4 cellular contexts compared by ENCODE assay signal in the genomic region with DNA sequence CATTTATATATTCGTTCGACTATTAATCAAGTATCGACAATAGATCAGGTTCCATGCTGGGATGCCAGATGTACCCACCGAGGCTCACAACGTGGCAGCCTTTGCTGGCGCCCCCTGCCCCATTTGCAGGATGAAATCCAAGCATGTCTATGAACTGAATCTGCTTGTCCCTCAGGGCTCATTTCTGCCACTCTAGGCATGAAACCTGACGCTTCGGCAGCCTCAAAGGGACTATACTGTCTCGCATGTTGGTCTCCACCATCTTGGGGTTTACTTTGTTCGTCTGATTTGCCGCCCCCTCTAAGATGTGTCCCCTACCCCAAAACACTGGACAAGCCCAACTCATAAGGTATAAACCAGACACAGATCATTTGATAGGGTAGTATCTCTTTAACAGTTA.
"Had no signal": no experiment of that assay in that cellular context is flagged by ENCODE, and none has a peak within 500 bp of the region (broad histone marks: within the 10 kb centered on the region; RNA-seq: fewer than 3 reads in every experiment).

No MANE protein-coding gene starts in this region.

- H3K4me3 Mint-ChIP-seq: GM23338, H9 had no signal

- ATAC-seq: GM23338 had no signal

- H3K9me3 Mint-ChIP-seq: GM23338, H9 had no signal

- DNase-seq: H9, HCEC 1CT, IMR-90 had no signal

- H3K27ac Mint-ChIP-seq: GM23338 had no signal
